In genomic region chr3:128786434-128787020, GRCh38 we compare ENCODE assay signal across 10 cellular contexts.
DNase-seq lines count a peak whose midpoint lies in the region; ATAC-seq and TF ChIP-seq lines count a peak whose summit lies in the region.
"Had no signal": no experiment of that assay in that cellular context is flagged by ENCODE, and none has a peak within 500 bp of the region (broad histone marks: within the 10 kb centered on the region; RNA-seq: fewer than 3 reads in every experiment).

No MANE protein-coding gene starts in this region.

- H4K20me1 ChIP-seq in mammary epithelial cell (ENCODE audit: insufficient read depth, low read length), result peaks cover 4% of the 10 kb centered on the region

- H3K79me2 ChIP-seq in mammary epithelial cell (ENCODE audit: insufficient read depth, low read length), result peaks cover 97% of the 10 kb centered on the region

- H3K4me1 ChIP-seq in HEK293 (ENCODE audit: control insufficient read depth, insufficient read depth, low read length) (peaks cover 3% of the 10 kb centered on the region; the same call in 1 of the 2 replicates), mammary epithelial cell (ENCODE audit: insufficient read depth, low read length) (peaks cover 37% of the 10 kb centered on the region), HAP-1 (peaks cover 6% of the 10 kb centered on the region)

- 98% methylated on average over 3 of the region's 3 CpGs for WGBS in mammary epithelial cell (ENCODE audit: low coverage, missing lambda C conversion rate)

- TF ChIP-seq CTCF in HEK293 (tag by site-specific recombination; IDR thresholded peaks at IDR 0.05) (no peak), mammary epithelial cell (conservative IDR thresholded peaks at IDR 0.05 in 1 of 2, IDR thresholded peaks at IDR 0.05 in 1 of 2; ENCODE audit: extremely low read depth in 1 of 2, insufficient read depth in 1 of 2, low read depth in 1 of 2, low read length in 2 of 2) (no peak)

- ATAC-seq in left lobe of liver, result peak; percentile 14
- ATAC-seq in HG03354 (IDR thresholded peaks at IDR 0.05; ENCODE audit: poor library complexity, severe bottlenecking, unreplicated experiment), result no peak
- ATAC-seq: activated CD4-positive, CD25-positive, alpha-beta regulatory T cell treated with anti-CD3 and anti-CD28 coated beads, Interleukin-2, amount 50 U/mL, for 24 hours had no signal

- DNase-seq in AG08395 (ENCODE audit: low spot score), result peak; percentile 64
- no peak for DNase-seq in mammary epithelial cell
- DNase-seq in left lobe of liver (ENCODE audit: low spot score), result no peak
- no peak for DNase-seq in HAP-1 (ENCODE audit: low spot score in 2 of 2)
- no peak for DNase-seq in NCI-H2196 treated with DMSO at 0.1 percent for 48 hours (lab: John Stamatoyannopoulos, UW; ENCODE audit: unreplicated experiment)
- no peak for DNase-seq in stimulated activated CD4-positive, alpha-beta T cell treated with anti-CD3 and anti-CD28 coated beads, Interleukin-2, amount 100 ng/mL, for 48 hours

- CTCF ChIA-PET in HEK293 (lab: Yijun Ruan, JAX), result interaction anchor here (0.7 to 1.3 kb wide), 2 partner anchors 8 to 18 kb away, joined by 3 to 4 read pairs; no protein-coding TSS in a partner anchor
- CTCF ChIA-PET in mammary epithelial cell (lab: Charles Lee; ENCODE audit: low non-redundant PET), result no interaction called here

- H3K9me3 ChIP-seq in HEK293 (ENCODE audit: control insufficient read depth, insufficient read depth, low read depth, low read length) (no peaks in the 10 kb centered on the region), mammary epithelial cell (replicated peaks; ENCODE audit: insufficient read depth, low read length) (no peaks in the 10 kb centered on the region), HAP-1 (no peaks in the 10 kb centered on the region)
- H3K9me3 ChIP-seq: Caco-2 had no signal

- H3K27ac ChIP-seq in HEK293 (ENCODE audit: extremely low read depth, low read depth, low read length) (no peak overlapping the region), mammary epithelial cell (ENCODE audit: insufficient read depth, low read depth, low read length) (peak overlapping the region; percentile 6)

- in situ Hi-C loops in mammary epithelial cell (cut with MboI; ENCODE audit: low sequenced_read_pairs in 2 of 2), result loop anchor here in 1 of 2 donors (10.0 kb wide), 1 partner anchor 102 kb away; no protein-coding TSS in a partner anchor
- in situ Hi-C loops in HAP-1 (cut with MboI; ENCODE audit: low sequenced_read_pairs), result no loop called here

- H2AFZ ChIP-seq in mammary epithelial cell (ENCODE audit: low read depth, low read length), result no peak overlapping the region

- H3K27me3 ChIP-seq in mammary epithelial cell (ENCODE audit: insufficient read depth, low read length) (no peaks in the 10 kb centered on the region), HAP-1 (ENCODE audit: low read depth) (no peaks in the 10 kb centered on the region)

- H3K36me3 ChIP-seq in HEK293 (ENCODE audit: control insufficient read depth in 2 of 2, insufficient read depth in 1 of 2, low read length in 2 of 2) (no peaks in the 10 kb centered on the region), mammary epithelial cell (ENCODE audit: insufficient read depth, low read length) (no peaks in the 10 kb centered on the region), HAP-1 (replicated peaks) (no peaks in the 10 kb centered on the region)

- no peak overlapping the region for H3K9ac ChIP-seq in mammary epithelial cell (ENCODE audit: insufficient read depth, low read length)

- dilution Hi-C loops in mammary epithelial cell (cut with HindIII; ENCODE audit: low sequenced_read_pairs), result no loop called here

- no TSS peak for BruUV-seq in mammary epithelial cell (replicated peaks; lab: Mats Ljungman, UMichigan)

- no peak overlapping the region for H3K4me3 ChIP-seq in HEK293 (ENCODE audit: low read depth, low read length)
- no peak overlapping the region for H3K4me3 ChIP-seq in mammary epithelial cell (replicated peaks in 1 of 3; ENCODE audit: insufficient read depth in 1 of 3, low read depth in 2 of 3, low read length in 3 of 3)
- H3K4me3 ChIP-seq in HAP-1, result no peak overlapping the region

- peak overlapping the region; percentile 61 for H3K4me2 ChIP-seq in mammary epithelial cell (ENCODE audit: insufficient read depth, low read depth, low read length)

- intact Hi-C loops in mammary epithelial cell (cut with micrococcal nuclease), result loop anchor here (2.0 kb wide), 1 partner anchor 106 kb away; no protein-coding TSS in a partner anchor

- POLR2A ChIA-PET in HEK293 (lab: Yijun Ruan, JAX), result no interaction called here

TF ChIP-seq in HEK293, 187 proteins besides CTCF, POLR2A, EP300 and RAD21:
- TF ChIP-seq ZNF600 (tag by site-specific recombination; IDR thresholded peaks at IDR 0.05) (0 out of 2 replicates have a peak, but pooled peaks have one; percentile 29), ZNF398 (tag by site-specific recombination; IDR thresholded peaks at IDR 0.05) (no peak)
TF ChIP-seq in HEK293: peak in this region for 1.
